Comparison of ENCODE assay signal across 8 cellular contexts in genomic region chr19:4182082-4182926, GRCh38. TPM values are rescaled to one million over a fixed set of nuclear protein-coding genes. Genes with fewer than 3 reads are reported as not detected.
DNase-seq lines count a peak whose midpoint lies in the region; ATAC-seq and TF ChIP-seq lines count a peak whose summit lies in the region.

Gene ANKRD24, plus strand, starts transcription at chr19:4182689. Its CDS starts 3,737 bp downstream, at chr19:4186426.
Gene SIRT6, minus strand, starts transcription at chr19:4182563. Its CDS starts 24 bp downstream, at chr19:4182539.

- H3K27ac ChIP-seq in HUES64 (ENCODE audit: low read depth, low read length): peak within 1 kb of the TSS; percentile 59
- H3K27ac ChIP-seq in OCI-LY7 (ENCODE audit: low read depth, low read length, poor library complexity, severe bottlenecking): peak within 1 kb of the TSS; percentile 76

- H3K9ac ChIP-seq in HUES64 (ENCODE audit: low read depth, low read length): peak within 1 kb of the TSS; percentile 87

- peak within 1 kb of the TSS; percentile 62 for H2AFZ ChIP-seq in OCI-LY7 (ENCODE audit: low read length)

- peak; percentile 43 for ATAC-seq in GM19468 (IDR thresholded peaks at IDR 0.05; ENCODE audit: extremely low read depth, unreplicated experiment)

- no peaks in the 10 kb centered on the region for H3K4me1 ChIP-seq in HUES64 (ENCODE audit: insufficient read depth, low read length)
- H3K4me1 ChIP-seq in OCI-LY7 (ENCODE audit: insufficient read depth, low read length, poor library complexity, severe bottlenecking): peaks cover 25% of the 10 kb centered on the region

- peak within 1 kb of the TSS; percentile 90 for H3K4me2 ChIP-seq in OCI-LY7 (ENCODE audit: low read length)

- no peaks in the 10 kb centered on the region for H3K9me2 ChIP-seq in OCI-LY7 (ENCODE audit: insufficient read depth, low read length)

- CTCF ChIA-PET in OCI-LY7 (lab: Charles Lee; ENCODE audit: unreplicated experiment): no interaction called here

- H3K27me3 ChIP-seq in HUES64 (ENCODE audit: insufficient read depth, low read length): no peaks in the 10 kb centered on the region; the same call in 1 of the 2 replicates

- TF ChIP-seq CTCF in OCI-LY7 (conservative IDR thresholded peaks at IDR 0.05; ENCODE audit: low read length): no peak

- DNase-seq in CMK (ENCODE audit: low read depth) (peak; percentile 91), OCI-LY7 (ENCODE audit: low spot score) (peak; percentile 98), activated T-cell treated with anti-CD3 and anti-CD28 coated beads for 24 hours (ENCODE audit: low read depth) (peak; percentile 94), epidermal melanocyte (ENCODE audit: insufficient read length, low spot score) (peak; percentile 99), middle frontal gyrus (ENCODE audit: extremely low spot score, low spot score) (peak; percentile 91)
- DNase-seq in stimulated activated CD8-positive, alpha-beta memory T cell treated with anti-CD3 and anti-CD28 coated beads, Interleukin-15, amount 100 ng/mL, for 48 hours (ENCODE audit: low read depth in 2 of 2): peak; percentile 95

- H3K4me3 ChIP-seq in HUES64 (ENCODE audit: low read length): peak within 1 kb of the TSS; percentile 95
- H3K4me3 ChIP-seq in OCI-LY7 (ENCODE audit: low read depth, low read length, poor library complexity, severe bottlenecking): peak within 1 kb of the TSS; percentile 88

- no peaks in the 10 kb centered on the region for H3K36me3 ChIP-seq in HUES64 (ENCODE audit: insufficient read depth, low read length)
- peaks cover 17% of the 10 kb centered on the region; the same call in 1 of the 2 replicates for H3K36me3 ChIP-seq in OCI-LY7 (ENCODE audit: insufficient read depth, low read length)

- POLR2A ChIA-PET in OCI-LY7 (lab: Charles Lee): no interaction called here

- intact Hi-C loops in OCI-LY7 (cut with micrococcal nuclease; ENCODE audit: unreplicated experiment): loop anchor here (2.0 to 5.0 kb wide), 3 partner anchors 64 to 196 kb away; partner anchors contain the start of gene YJU2

- H3K79me2 ChIP-seq in OCI-LY7 (ENCODE audit: insufficient read depth, low read depth, low read length): peaks cover 14% of the 10 kb centered on the region; the same call in 1 of the 2 replicates

- no peaks in the 10 kb centered on the region for H4K20me1 ChIP-seq in OCI-LY7 (ENCODE audit: insufficient read depth, low read length)

- H3K9me3 ChIP-seq in HUES64 (ENCODE audit: insufficient read depth, low read depth, low read length): no peaks in the 10 kb centered on the region
- no peaks in the 10 kb centered on the region for H3K9me3 ChIP-seq in OCI-LY7 (ENCODE audit: low read length)

- BruUV-seq in OCI-LY7 (replicated peaks; lab: Mats Ljungman, UMichigan): no TSS peak

- WGBS in HUES64: 2% methylated on average over 62 of the region's 62 CpGs

RNA-seq across cellular contexts. Expression of gene ANKRD24, which starts in this region (rescaled TPM):
- 3.7 TPM for polyA plus RNA-seq in HUES64 (2013, experiment 1 of 2)
- polyA plus RNA-seq in HUES64 (2013, experiment 2 of 2): 4.2 TPM
- total RNA-seq in OCI-LY7 (2014; rRNA removed; shearing (Covaris generic)): 1.7 and 2.8 TPM in 2 replicates
- 4.4 and 4.8 TPM in 2 replicates for total RNA-seq in OCI-LY7 (2022)

RNA-seq across cellular contexts. Expression of gene SIRT6, which starts in this region (rescaled TPM):
- polyA plus RNA-seq in HUES64 (2013, experiment 1 of 2): 16.8 TPM
- 17.0 TPM for polyA plus RNA-seq in HUES64 (2013, experiment 2 of 2)
- 29.1 and 31.7 TPM in 2 replicates for total RNA-seq in OCI-LY7 (2014; rRNA removed; shearing (Covaris generic))
- 45.3 and 46.2 TPM in 2 replicates for total RNA-seq in OCI-LY7 (2022)

Comparison
In these comparisons a context has a peak if more than half of its experiments do, and no peak if none do; other contexts are left out.
1. Peak in every context shown above with its lines: DNase-seq, ATAC-seq, H3K4me3 ChIP-seq and H3K27ac ChIP-seq.